8 cellular contexts compared by ENCODE assay signal in genomic region chr13:113207890-113208423, GRCh38. TPM values are rescaled to one million over a fixed set of nuclear protein-coding genes. Genes with fewer than 3 reads are reported as not detected.
A peak's percentile ranks its signal among the peaks of the same experiment; 100 is the strongest.
DNase-seq lines count a peak whose midpoint lies in the region; ATAC-seq and TF ChIP-seq lines count a peak whose summit lies in the region.

No MANE protein-coding gene starts in this region.

- no peaks in the 10 kb centered on the region for H3K27me3 ChIP-seq in OCI-LY1 (ENCODE audit: insufficient read depth, low read length)
- no peaks in the 10 kb centered on the region for H3K27me3 ChIP-seq in testis

- no peaks in the 10 kb centered on the region for H3F3A ChIP-seq in OCI-LY1 (ENCODE audit: insufficient read depth, low read length)

- H3K9me3 ChIP-seq in OCI-LY1 (ENCODE audit: low read length): no peaks in the 10 kb centered on the region
- no peaks in the 10 kb centered on the region for H3K9me3 ChIP-seq in testis

- peaks cover 83% of the 10 kb centered on the region for H3K79me2 ChIP-seq in OCI-LY1 (ENCODE audit: insufficient read depth, low read length)

- H3K27ac ChIP-seq in OCI-LY1 (ENCODE audit: low read depth, low read length, poor library complexity, severe bottlenecking) (no peak overlapping the region), testis (peak overlapping the region; percentile 88 to 96)

- H3K36me3 ChIP-seq in OCI-LY1 (ENCODE audit: insufficient read depth, low read length): peaks cover 53% of the 10 kb centered on the region
- H3K36me3 ChIP-seq in testis (ENCODE audit: low read depth, missing control alignments): no peaks in the 10 kb centered on the region

- peak overlapping the region; percentile 96 for H3K4me2 ChIP-seq in OCI-LY1 (ENCODE audit: low read length)

- DNase-seq in stimulated activated CD4-positive, alpha-beta T cell treated with anti-CD3 and anti-CD28 coated beads, Interleukin-4, amount 100 ng/mL, for 24 hours: peak; percentile 21
- no peak for DNase-seq in stimulated activated CD4-positive, alpha-beta T cell treated with anti-CD3 and anti-CD28 coated beads, Interleukin-4, amount 100 ng/mL, for 1 hour
- DNase-seq in cerebellar cortex (ENCODE audit: low spot score): peak; percentile 20
- peak; percentile 68 for DNase-seq in left lobe of liver (ENCODE audit: low spot score)
- DNase-seq in testis: peak; percentile 33
- no peak for DNase-seq in amniotic stem cell (lab: John Stamatoyannopoulos, UW)

- H3K4me3 ChIP-seq in OCI-LY1 (ENCODE audit: low read depth, low read length, poor library complexity, severe bottlenecking): peak overlapping the region; percentile 76
- peak overlapping the region; percentile 86 to 89 for H3K4me3 ChIP-seq in testis

- H4K20me1 ChIP-seq in OCI-LY1 (ENCODE audit: insufficient read depth, low read length): 0 out of 2 replicates have a peak, but pooled peaks cover 2% of the 10 kb centered on the region

- TF ChIP-seq POLR2A in testis (IDR thresholded peaks at IDR 0.05): no peak

- H3K9ac ChIP-seq in OCI-LY1 (ENCODE audit: low read length): peak overlapping the region; percentile 99

- ATAC-seq in HG02973 (IDR thresholded peaks at IDR 0.05; ENCODE audit: unreplicated experiment) (peak; percentile 9), left lobe of liver (peak; percentile 51)

- 0 to 3% methylated on average over 5 to 45 of the region's 45 CpGs for whole genome bisulfite sequencing in testis, 2 donors

- H2AFZ ChIP-seq in OCI-LY1 (ENCODE audit: low read length): no peak overlapping the region

- H3K4me1 ChIP-seq in OCI-LY1 (ENCODE audit: insufficient read depth, low read length, severe bottlenecking): peaks cover 28% of the 10 kb centered on the region
- no peaks in the 10 kb centered on the region for H3K4me1 ChIP-seq in testis

- no peak for TF ChIP-seq CTCF in OCI-LY1 (IDR thresholded peaks at IDR 0.05; ENCODE audit: low read length)
- no peak for TF ChIP-seq CTCF in testis (IDR thresholded peaks at IDR 0.05)

- intact Hi-C loops in testis (cut with DNase I; ENCODE audit: low total_unique reads): no loop called here

- H3K9me2 ChIP-seq in OCI-LY1 (ENCODE audit: low read depth, low read length): no peaks in the 10 kb centered on the region

RNA-seq across cellular contexts. Expression of gene PCID2, which starts 0.5 kb away (rescaled TPM):
- 14.9 TPM for total RNA-seq in left lobe of liver
- total RNA-seq in testis: 10 to 100 TPM; 72.2 to 73.4 TPM
- polyA plus RNA-seq in testis (ENCODE audit: insufficient read depth, low read depth, low replicate concordance): 130 TPM

RNA-seq across cellular contexts. Expression of gene CUL4A, which starts 1.5 kb away (rescaled TPM):
- total RNA-seq in left lobe of liver (30.4 TPM), testis (100 to 1,000 TPM; 152 to 168 TPM)
- 103 TPM for polyA plus RNA-seq in testis (ENCODE audit: insufficient read depth, low read depth, low replicate concordance)

RNA-seq across cellular contexts. Expression of gene PROZ, which starts 49.5 kb away (rescaled TPM):
- total RNA-seq in left lobe of liver (50.2 TPM), testis (under 1 TPM; 0.63 to 0.81 TPM)
- polyA plus RNA-seq in testis (ENCODE audit: insufficient read depth, low read depth, low replicate concordance): 0.42 TPM

Comparison
In these comparisons a context has a peak if more than half of its experiments do, and no peak if none do; other contexts are left out.
1. DNase-seq: peak in stimulated activated CD4-positive, alpha-beta T cell treated with anti-CD3 and anti-CD28 coated beads, Interleukin-4, amount 100 ng/mL, for 24 hours (single experiment), cerebellar cortex (single experiment), left lobe of liver (single experiment) and testis (single experiment); none in stimulated activated CD4-positive, alpha-beta T cell treated with anti-CD3 and anti-CD28 coated beads, Interleukin-4, amount 100 ng/mL, for 1 hour (single experiment) and amniotic stem cell (single experiment).
2. RNA of gene PROZ, which starts 49.5 kb away (total RNA-seq): 50.2 TPM in left lobe of liver (single experiment); 0.63 to 0.81 TPM in testis; every median in the first group is over 10 times any median in the second.